In the genomic region with DNA sequence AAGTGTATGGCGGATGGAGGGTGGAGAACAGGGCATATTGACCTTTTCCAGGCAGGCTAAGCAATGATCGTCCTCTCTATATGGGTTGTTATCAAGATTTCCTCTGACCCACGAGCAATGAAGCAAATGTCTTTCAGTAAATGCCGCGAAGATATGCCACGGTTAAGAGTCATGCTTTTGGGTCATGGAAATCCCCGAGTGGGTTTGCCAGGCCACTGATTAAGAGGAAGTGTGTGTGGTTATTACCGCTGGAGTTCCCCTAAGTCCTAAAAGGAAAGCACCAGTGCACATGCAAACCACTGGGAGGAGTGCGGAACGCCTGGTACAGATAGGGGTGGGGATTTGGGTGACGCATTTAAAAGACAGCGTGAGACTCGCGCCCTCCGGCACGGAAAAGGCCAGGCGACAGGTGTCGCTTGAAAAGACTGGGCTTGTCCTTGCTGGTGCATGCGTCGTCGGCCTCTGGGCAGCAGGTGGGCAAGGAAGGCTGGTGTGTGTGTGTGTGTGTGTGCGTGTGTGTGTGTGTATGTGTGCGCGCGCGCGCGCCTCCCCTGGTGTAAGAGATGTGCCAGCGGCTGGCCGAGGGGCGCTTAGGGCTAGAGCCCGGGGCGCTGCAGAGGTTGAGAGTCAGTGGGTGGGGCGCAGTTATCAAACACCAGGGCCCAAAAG, we compare ENCODE assay signal across 1 cellular context.
TF ChIP-seq lines count a peak whose summit lies in the region.

A gene (plus strand): TSS at position 386 of the 669 bp plus-strand sequence. CDS start 7,026 bp downstream, outside the sequence.

TF ChIP-seq in K562, 482 proteins besides CTCF, POLR2A, EP300 and RAD21 (continued from another document and continues in another):
- TF ChIP-seq SIRT6 (IDR thresholded peaks at IDR 0.05; ENCODE audit: low read depth, low read length), result no peak
- TF ChIP-seq HLTF (IDR thresholded peaks at IDR 0.05), result 0 out of 2 replicates have a peak, but pooled peaks have one; percentile 27
- TF ChIP-seq, protein P1, sequence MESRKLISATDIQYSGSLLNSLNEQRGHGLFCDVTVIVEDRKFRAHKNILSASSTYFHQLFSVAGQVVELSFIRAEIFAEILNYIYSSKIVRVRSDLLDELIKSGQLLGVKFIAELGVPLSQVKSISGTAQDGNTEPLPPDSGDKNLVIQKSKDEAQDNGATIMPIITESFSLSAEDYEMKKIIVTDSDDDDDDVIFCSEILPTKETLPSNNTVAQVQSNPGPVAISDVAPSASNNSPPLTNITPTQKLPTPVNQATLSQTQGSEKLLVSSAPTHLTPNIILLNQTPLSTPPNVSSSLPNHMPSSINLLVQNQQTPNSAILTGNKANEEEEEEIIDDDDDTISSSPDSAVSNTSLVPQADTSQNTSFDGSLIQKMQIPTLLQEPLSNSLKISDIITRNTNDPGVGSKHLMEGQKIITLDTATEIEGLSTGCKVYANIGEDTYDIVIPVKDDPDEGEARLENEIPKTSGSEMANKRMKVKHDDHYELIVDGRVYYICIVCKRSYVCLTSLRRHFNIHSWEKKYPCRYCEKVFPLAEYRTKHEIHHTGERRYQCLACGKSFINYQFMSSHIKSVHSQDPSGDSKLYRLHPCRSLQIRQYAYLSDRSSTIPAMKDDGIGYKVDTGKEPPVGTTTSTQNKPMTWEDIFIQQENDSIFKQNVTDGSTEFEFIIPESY (CRISPR knock-in tag; IDR thresholded peaks at IDR 0.05), result 0 out of 2 replicates have a peak, but pooled peaks have one; percentile 50
- no peak for TF ChIP-seq ZFP30 (CRISPR knock-in tag; IDR thresholded peaks at IDR 0.05; ENCODE audit: borderline replicate concordance)
- TF ChIP-seq, protein P2, sequence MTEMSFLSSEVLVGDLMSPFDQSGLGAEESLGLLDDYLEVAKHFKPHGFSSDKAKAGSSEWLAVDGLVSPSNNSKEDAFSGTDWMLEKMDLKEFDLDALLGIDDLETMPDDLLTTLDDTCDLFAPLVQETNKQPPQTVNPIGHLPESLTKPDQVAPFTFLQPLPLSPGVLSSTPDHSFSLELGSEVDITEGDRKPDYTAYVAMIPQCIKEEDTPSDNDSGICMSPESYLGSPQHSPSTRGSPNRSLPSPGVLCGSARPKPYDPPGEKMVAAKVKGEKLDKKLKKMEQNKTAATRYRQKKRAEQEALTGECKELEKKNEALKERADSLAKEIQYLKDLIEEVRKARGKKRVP (CRISPR knock-in tag; IDR thresholded peaks at IDR 0.05), result no peak
- TF ChIP-seq, protein P3, sequence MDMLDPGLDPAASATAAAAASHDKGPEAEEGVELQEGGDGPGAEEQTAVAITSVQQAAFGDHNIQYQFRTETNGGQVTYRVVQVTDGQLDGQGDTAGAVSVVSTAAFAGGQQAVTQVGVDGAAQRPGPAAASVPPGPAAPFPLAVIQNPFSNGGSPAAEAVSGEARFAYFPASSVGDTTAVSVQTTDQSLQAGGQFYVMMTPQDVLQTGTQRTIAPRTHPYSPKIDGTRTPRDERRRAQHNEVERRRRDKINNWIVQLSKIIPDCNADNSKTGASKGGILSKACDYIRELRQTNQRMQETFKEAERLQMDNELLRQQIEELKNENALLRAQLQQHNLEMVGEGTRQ (CRISPR knock-in tag; IDR thresholded peaks at IDR 0.05), result no peak
- TF ChIP-seq TBL1XR1 (IDR thresholded peaks at IDR 0.05; ENCODE audit: low read length in 2 of 2), result no peak
- TF ChIP-seq ARID1B (IDR thresholded peaks at IDR 0.05), result peak; percentile 61
- TF ChIP-seq FOS (IDR thresholded peaks at IDR 0.05; ENCODE audit: extremely low read depth, insufficient read length), result no peak
- TF ChIP-seq CREBBP (IDR thresholded peaks at IDR 0.05; ENCODE audit: low read depth, low read length), result no peak
- TF ChIP-seq MTA1 (IDR thresholded peaks at IDR 0.05; ENCODE audit: borderline replicate concordance), result peak; percentile 75; the same call in 1 of the 2 replicates
- TF ChIP-seq GTF2E2 (tag; IDR thresholded peaks at IDR 0.05), result no peak
- TF ChIP-seq ZNF324 (CRISPR knock-in tag; IDR thresholded peaks at IDR 0.05), result peak; percentile 49; the same call in 1 of the 2 replicates
- no peak for TF ChIP-seq HMG20B (CRISPR knock-in tag; IDR thresholded peaks at IDR 0.05)
- TF ChIP-seq, protein P4, sequence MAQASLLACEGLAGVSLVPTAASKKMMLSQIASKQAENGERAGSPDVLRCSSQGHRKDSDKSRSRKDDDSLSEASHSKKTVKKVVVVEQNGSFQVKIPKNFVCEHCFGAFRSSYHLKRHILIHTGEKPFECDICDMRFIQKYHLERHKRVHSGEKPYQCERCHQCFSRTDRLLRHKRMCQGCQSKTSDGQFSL (CRISPR knock-in tag; IDR thresholded peaks at IDR 0.05), result no peak
- TF ChIP-seq, protein P4 (tag; IDR thresholded peaks at IDR 0.05), result no peak
- TF ChIP-seq NR3C1 (CRISPR knock-in tag; IDR thresholded peaks at IDR 0.05), result no peak
- no peak for TF ChIP-seq RHOXF2B (CRISPR knock-in tag; conservative IDR thresholded peaks at IDR 0.05)
- TF ChIP-seq, protein P5, sequence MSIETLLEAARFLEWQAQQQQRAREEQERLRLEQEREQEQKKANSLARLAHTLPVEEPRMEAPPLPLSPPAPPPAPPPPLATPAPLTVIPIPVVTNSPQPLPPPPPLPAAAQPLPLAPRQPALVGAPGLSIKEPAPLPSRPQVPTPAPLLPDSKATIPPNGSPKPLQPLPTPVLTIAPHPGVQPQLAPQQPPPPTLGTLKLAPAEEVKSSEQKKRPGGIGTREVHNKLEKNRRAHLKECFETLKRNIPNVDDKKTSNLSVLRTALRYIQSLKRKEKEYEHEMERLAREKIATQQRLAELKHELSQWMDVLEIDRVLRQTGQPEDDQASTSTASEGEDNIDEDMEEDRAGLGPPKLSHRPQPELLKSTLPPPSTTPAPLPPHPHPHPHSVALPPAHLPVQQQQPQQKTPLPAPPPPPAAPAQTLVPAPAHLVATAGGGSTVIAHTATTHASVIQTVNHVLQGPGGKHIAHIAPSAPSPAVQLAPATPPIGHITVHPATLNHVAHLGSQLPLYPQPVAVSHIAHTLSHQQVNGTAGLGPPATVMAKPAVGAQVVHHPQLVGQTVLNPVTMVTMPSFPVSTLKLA (conservative IDR thresholded peaks at IDR 0.05), result peak in 1 of 2 experiments; percentile 69; a peak in 2 of 4 replicates
- TF ChIP-seq HDAC3 (IDR thresholded peaks at IDR 0.05; ENCODE audit: borderline replicate concordance, partially characterized antibody), result no peak
- TF ChIP-seq BACH1 (tag; IDR thresholded peaks at IDR 0.05), result no peak
- no peak for TF ChIP-seq ZNF584 (CRISPR knock-in tag; IDR thresholded peaks at IDR 0.05; ENCODE audit: low read depth)
- TF ChIP-seq, protein P6, sequence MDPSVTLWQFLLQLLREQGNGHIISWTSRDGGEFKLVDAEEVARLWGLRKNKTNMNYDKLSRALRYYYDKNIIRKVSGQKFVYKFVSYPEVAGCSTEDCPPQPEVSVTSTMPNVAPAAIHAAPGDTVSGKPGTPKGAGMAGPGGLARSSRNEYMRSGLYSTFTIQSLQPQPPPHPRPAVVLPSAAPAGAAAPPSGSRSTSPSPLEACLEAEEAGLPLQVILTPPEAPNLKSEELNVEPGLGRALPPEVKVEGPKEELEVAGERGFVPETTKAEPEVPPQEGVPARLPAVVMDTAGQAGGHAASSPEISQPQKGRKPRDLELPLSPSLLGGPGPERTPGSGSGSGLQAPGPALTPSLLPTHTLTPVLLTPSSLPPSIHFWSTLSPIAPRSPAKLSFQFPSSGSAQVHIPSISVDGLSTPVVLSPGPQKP (CRISPR knock-in tag; IDR thresholded peaks at IDR 0.05), result no peak
- peak; percentile 60; the same call in 1 of the 2 replicates for TF ChIP-seq BCOR (IDR thresholded peaks at IDR 0.05)
- TF ChIP-seq MAZ (CRISPR knock-in tag; conservative IDR thresholded peaks at IDR 0.05 in 1 of 2, IDR thresholded peaks at IDR 0.05 in 1 of 2), result peak in 1 of 2 experiments; percentile 63; a peak in 1 of 4 replicates
- TF ChIP-seq DDX20 (tag; IDR thresholded peaks at IDR 0.05; ENCODE audit: low read depth), result no peak
- no peak; the same call in 1 of the 2 replicates for TF ChIP-seq ZNF282 (CRISPR knock-in tag; IDR thresholded peaks at IDR 0.05)
- TF ChIP-seq PCBP1 (IDR thresholded peaks at IDR 0.05; ENCODE audit: low read depth, low read length, poor library complexity, severe bottlenecking), result no peak
- no peak for TF ChIP-seq CBFA2T3 (IDR thresholded peaks at IDR 0.05)
- no peak for TF ChIP-seq TEAD2 (tag; IDR thresholded peaks at IDR 0.05)
- TF ChIP-seq TARDBP (IDR thresholded peaks at IDR 0.05), result no peak
- no peak for TF ChIP-seq SRSF9 (IDR thresholded peaks at IDR 0.05; ENCODE audit: borderline replicate concordance, low read depth, low read length)
- TF ChIP-seq, protein P7, sequence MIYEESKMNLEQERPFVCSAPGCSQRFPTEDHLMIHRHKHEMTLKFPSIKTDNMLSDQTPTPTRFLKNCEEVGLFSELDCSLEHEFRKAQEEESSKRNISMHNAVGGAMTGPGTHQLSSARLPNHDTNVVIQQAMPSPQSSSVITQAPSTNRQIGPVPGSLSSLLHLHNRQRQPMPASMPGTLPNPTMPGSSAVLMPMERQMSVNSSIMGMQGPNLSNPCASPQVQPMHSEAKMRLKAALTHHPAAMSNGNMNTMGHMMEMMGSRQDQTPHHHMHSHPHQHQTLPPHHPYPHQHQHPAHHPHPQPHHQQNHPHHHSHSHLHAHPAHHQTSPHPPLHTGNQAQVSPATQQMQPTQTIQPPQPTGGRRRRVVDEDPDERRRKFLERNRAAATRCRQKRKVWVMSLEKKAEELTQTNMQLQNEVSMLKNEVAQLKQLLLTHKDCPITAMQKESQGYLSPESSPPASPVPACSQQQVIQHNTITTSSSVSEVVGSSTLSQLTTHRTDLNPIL (CRISPR knock-in tag; IDR thresholded peaks at IDR 0.05), result no peak
- TF ChIP-seq CTBP1 (IDR thresholded peaks at IDR 0.05; ENCODE audit: borderline replicate concordance), result peak; percentile 72; the same call in 1 of the 2 replicates
- no peak for TF ChIP-seq PRMT5 (CRISPR knock-in tag; IDR thresholded peaks at IDR 0.05)
- TF ChIP-seq, protein P8, sequence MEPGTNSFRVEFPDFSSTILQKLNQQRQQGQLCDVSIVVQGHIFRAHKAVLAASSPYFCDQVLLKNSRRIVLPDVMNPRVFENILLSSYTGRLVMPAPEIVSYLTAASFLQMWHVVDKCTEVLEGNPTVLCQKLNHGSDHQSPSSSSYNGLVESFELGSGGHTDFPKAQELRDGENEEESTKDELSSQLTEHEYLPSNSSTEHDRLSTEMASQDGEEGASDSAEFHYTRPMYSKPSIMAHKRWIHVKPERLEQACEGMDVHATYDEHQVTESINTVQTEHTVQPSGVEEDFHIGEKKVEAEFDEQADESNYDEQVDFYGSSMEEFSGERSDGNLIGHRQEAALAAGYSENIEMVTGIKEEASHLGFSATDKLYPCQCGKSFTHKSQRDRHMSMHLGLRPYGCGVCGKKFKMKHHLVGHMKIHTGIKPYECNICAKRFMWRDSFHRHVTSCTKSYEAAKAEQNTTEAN (CRISPR knock-in tag; IDR thresholded peaks at IDR 0.05), result no peak
- no peak for TF ChIP-seq POU5F1 (IDR thresholded peaks at IDR 0.05; ENCODE audit: borderline replicate concordance, low read depth, low read length, partially characterized antibody)
- TF ChIP-seq PTTG1 (tag; IDR thresholded peaks at IDR 0.05; ENCODE audit: low read depth), result no peak
- TF ChIP-seq ZFX (CRISPR knock-in tag; IDR thresholded peaks at IDR 0.05), result no peak
- no peak for TF ChIP-seq PHF8 (IDR thresholded peaks at IDR 0.05; ENCODE audit: borderline replicate concordance, low read length)
- no peak for TF ChIP-seq ZNF124 (CRISPR knock-in tag; IDR thresholded peaks at IDR 0.05)
- no peak for TF ChIP-seq SRF (CRISPR knock-in tag; IDR thresholded peaks at IDR 0.05)
- TF ChIP-seq, protein P9, sequence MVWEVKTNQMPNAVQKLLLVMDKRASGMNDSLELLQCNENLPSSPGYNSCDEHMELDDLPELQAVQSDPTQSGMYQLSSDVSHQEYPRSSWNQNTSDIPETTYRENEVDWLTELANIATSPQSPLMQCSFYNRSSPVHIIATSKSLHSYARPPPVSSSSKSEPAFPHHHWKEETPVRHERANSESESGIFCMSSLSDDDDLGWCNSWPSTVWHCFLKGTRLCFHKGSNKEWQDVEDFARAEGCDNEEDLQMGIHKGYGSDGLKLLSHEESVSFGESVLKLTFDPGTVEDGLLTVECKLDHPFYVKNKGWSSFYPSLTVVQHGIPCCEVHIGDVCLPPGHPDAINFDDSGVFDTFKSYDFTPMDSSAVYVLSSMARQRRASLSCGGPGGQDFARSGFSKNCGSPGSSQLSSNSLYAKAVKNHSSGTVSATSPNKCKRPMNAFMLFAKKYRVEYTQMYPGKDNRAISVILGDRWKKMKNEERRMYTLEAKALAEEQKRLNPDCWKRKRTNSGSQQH (CRISPR knock-in tag; IDR thresholded peaks at IDR 0.05), result no peak
- TF ChIP-seq SMC3 (conservative IDR thresholded peaks at IDR 0.05; ENCODE audit: insufficient read depth, low read depth, low read length), result no peak
- no peak for TF ChIP-seq NR2C2 (CRISPR knock-in tag; IDR thresholded peaks at IDR 0.05)
- 0 out of 2 replicates have a peak, but pooled peaks have one; percentile 40 for TF ChIP-seq NR2C2 (tag; IDR thresholded peaks at IDR 0.05)
- TF ChIP-seq KLF16 (IDR thresholded peaks at IDR 0.05), result no peak
- TF ChIP-seq NEUROD1 (IDR thresholded peaks at IDR 0.05; ENCODE audit: borderline replicate concordance, low read depth, low read length, partially characterized antibody), result no peak
- no peak for TF ChIP-seq ZBTB8A (IDR thresholded peaks at IDR 0.05; ENCODE audit: partially characterized antibody)
- TF ChIP-seq, protein P10, sequence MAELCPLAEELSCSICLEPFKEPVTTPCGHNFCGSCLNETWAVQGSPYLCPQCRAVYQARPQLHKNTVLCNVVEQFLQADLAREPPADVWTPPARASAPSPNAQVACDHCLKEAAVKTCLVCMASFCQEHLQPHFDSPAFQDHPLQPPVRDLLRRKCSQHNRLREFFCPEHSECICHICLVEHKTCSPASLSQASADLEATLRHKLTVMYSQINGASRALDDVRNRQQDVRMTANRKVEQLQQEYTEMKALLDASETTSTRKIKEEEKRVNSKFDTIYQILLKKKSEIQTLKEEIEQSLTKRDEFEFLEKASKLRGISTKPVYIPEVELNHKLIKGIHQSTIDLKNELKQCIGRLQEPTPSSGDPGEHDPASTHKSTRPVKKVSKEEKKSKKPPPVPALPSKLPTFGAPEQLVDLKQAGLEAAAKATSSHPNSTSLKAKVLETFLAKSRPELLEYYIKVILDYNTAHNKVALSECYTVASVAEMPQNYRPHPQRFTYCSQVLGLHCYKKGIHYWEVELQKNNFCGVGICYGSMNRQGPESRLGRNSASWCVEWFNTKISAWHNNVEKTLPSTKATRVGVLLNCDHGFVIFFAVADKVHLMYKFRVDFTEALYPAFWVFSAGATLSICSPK (IDR thresholded peaks at IDR 0.05; ENCODE audit: borderline replicate concordance), result no peak
- no peak for TF ChIP-seq ZNF263 (CRISPR knock-in tag; IDR thresholded peaks at IDR 0.05; ENCODE audit: borderline replicate concordance)
- TF ChIP-seq CXXC5 (CRISPR knock-in tag; IDR thresholded peaks at IDR 0.05), result peak; percentile 70
- TF ChIP-seq, protein P11, sequence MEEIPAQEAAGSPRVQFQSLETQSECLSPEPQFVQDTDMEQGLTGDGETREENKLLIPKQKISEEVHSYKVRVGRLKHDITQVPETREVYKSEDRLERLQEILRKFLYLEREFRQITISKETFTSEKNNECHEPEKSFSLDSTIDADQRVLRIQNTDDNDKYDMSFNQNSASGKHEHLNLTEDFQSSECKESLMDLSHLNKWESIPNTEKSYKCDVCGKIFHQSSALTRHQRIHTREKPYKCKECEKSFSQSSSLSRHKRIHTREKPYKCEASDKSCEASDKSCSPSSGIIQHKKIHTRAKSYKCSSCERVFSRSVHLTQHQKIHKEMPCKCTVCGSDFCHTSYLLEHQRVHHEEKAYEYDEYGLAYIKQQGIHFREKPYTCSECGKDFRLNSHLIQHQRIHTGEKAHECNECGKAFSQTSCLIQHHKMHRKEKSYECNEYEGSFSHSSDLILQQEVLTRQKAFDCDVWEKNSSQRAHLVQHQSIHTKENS (CRISPR knock-in tag; IDR thresholded peaks at IDR 0.05), result no peak
